Comparison of ENCODE assay signal across 19 cellular contexts in genomic region chr5:138686668-138687067, GRCh38.
DNase-seq lines count a peak whose midpoint lies in the region; ATAC-seq and TF ChIP-seq lines count a peak whose summit lies in the region.
"Had no signal": no experiment of that assay in that cellular context is flagged by ENCODE, and none has a peak within 500 bp of the region (broad histone marks: within the 10 kb centered on the region; RNA-seq: fewer than 3 reads in every experiment).

No MANE protein-coding gene starts in this region.

- peaks cover 4% of the 10 kb centered on the region for H3K4me1 Mint-ChIP-seq in endothelial cell (ENCODE audit: unreplicated experiment)
- H3K4me1 Mint-ChIP-seq: activated naive CD4-positive, alpha-beta T cell treated with anti-CD3 and anti-CD28 coated beads, Interleukin-2, amount 10 ng/mL, durations not matched to agents 7 days and 5 days had no signal

- TF ChIP-seq CTCF in epithelial cell of esophagus (IDR thresholded peaks at IDR 0.05; ENCODE audit: insufficient read depth, low read depth, low read length, missing control alignments) (no peak), endothelial cell (IDR thresholded peaks at IDR 0.05; ENCODE audit: unreplicated experiment) (no peak)

- DNase-seq in HT1080 (ENCODE audit: low read depth) (peak; percentile 80), RPMI7951 (ENCODE audit: low read depth) (peak; percentile 68), epithelial cell of esophagus (ENCODE audit: low read depth) (peak; percentile 69), pulmonary artery endothelial cell (ENCODE audit: low read depth, low spot score) (peak; percentile 71), endothelial cell (ENCODE audit: low spot score) (no peak), NCI-H2081 treated with DMSO at 0.1 percent for 48 hours (lab: John Stamatoyannopoulos, UW) (no peak), NCI-H1417 (lab: John Stamatoyannopoulos, UW) (no peak)
- DNase-seq: activated CD4-positive, alpha-beta T cell treated with anti-CD3 and anti-CD28 coated beads, Interleukin-2, amount 50 U/mL, for 48 hours; activated naive CD4-positive, alpha-beta T cell treated with anti-CD3 and anti-CD28 coated beads, Interleukin-2, amount 10 ng/mL, durations not matched to agents 7 days and 5 days; AML-193; DND-41; dorsolateral prefrontal cortex; heart right ventricle; NCI-H1105 treated with DMSO at 0.1 percent for 48 hours; RPMI8226 had no signal

- no peak for ATAC-seq in GM21717 (IDR thresholded peaks at IDR 0.05; ENCODE audit: unreplicated experiment)
- ATAC-seq: heart right ventricle; natural killer cell treated with Interleukin-12 subunit alpha and Interleukin-12 subunit beta and Interleukin-15 and Interleukin-18, amount 100 ng/mL, for 72 hours had no signal

- H3K36me3 Mint-ChIP-seq in endothelial cell (ENCODE audit: low read depth, unreplicated experiment), result no peaks in the 10 kb centered on the region
- H3K36me3 Mint-ChIP-seq: activated naive CD4-positive, alpha-beta T cell treated with anti-CD3 and anti-CD28 coated beads, Interleukin-2, amount 10 ng/mL, durations not matched to agents 7 days and 5 days had no signal

- H3K9me3 Mint-ChIP-seq in endothelial cell (ENCODE audit: unreplicated experiment), result no peaks in the 10 kb centered on the region

- no peaks in the 10 kb centered on the region for H3K27me3 Mint-ChIP-seq in endothelial cell (ENCODE audit: unreplicated experiment)

- H3K4me3 ChIP-seq in epithelial cell of esophagus (ENCODE audit: low read length), result no peak overlapping the region
- H3K4me3 ChIP-seq: dorsolateral prefrontal cortex, esophagus muscularis mucosa, HAP-1, heart right ventricle had no signal

- no peak overlapping the region for H3K4me3 Mint-ChIP-seq in endothelial cell (ENCODE audit: unreplicated experiment)
- H3K4me3 Mint-ChIP-seq: activated naive CD4-positive, alpha-beta T cell treated with anti-CD3 and anti-CD28 coated beads, Interleukin-2, amount 10 ng/mL, durations not matched to agents 7 days and 5 days; natural killer cell treated with Interleukin-12 subunit alpha and Interleukin-12 subunit beta and Interleukin-15 and Interleukin-18, amount 100 ng/mL, for 72 hours had no signal

- H3K27ac Mint-ChIP-seq in endothelial cell (ENCODE audit: unreplicated experiment), result no peak overlapping the region
- H3K27ac Mint-ChIP-seq: activated naive CD4-positive, alpha-beta T cell treated with anti-CD3 and anti-CD28 coated beads, Interleukin-2, amount 10 ng/mL, durations not matched to agents 7 days and 5 days; natural killer cell treated with Interleukin-12 subunit alpha and Interleukin-12 subunit beta and Interleukin-15 and Interleukin-18, amount 100 ng/mL, for 72 hours had no signal

Comparison
In these comparisons a context has a peak if more than half of its experiments do, and no peak if none do; other contexts are left out.
1. DNase-seq: peak in HT1080 (single experiment), RPMI7951 (single experiment), epithelial cell of esophagus (single experiment) and pulmonary artery endothelial cell (single experiment); none in endothelial cell (single experiment), NCI-H2081 treated with DMSO at 0.1 percent for 48 hours (single experiment) and NCI-H1417 (0 of 3).